ENCODE assay signal across 1 cellular context in genomic region chr16:16154292-16154951, GRCh38.
TF ChIP-seq lines count a peak whose summit lies in the region.

No MANE protein-coding gene starts in this region.

TF ChIP-seq in K562, 482 proteins besides CTCF, POLR2A, EP300 and RAD21 (continued from another document and continues in another):
- no peak for TF ChIP-seq USF2 (CRISPR knock-in tag; IDR thresholded peaks at IDR 0.05)
- no peak for TF ChIP-seq ZNF41 (CRISPR knock-in tag; conservative IDR thresholded peaks at IDR 0.05)
- no peak for TF ChIP-seq ZNF77 (CRISPR knock-in tag; IDR thresholded peaks at IDR 0.05)
- TF ChIP-seq MAX (CRISPR knock-in tag; IDR thresholded peaks at IDR 0.05): peak; percentile 49; the same call in 1 of the 2 replicates
- TF ChIP-seq NFRKB (IDR thresholded peaks at IDR 0.05; ENCODE audit: low read depth): no peak
- TF ChIP-seq MAZ (CRISPR knock-in tag; conservative IDR thresholded peaks at IDR 0.05 in 1 of 2, IDR thresholded peaks at IDR 0.05 in 1 of 2): no peak
- TF ChIP-seq ZBTB2 (IDR thresholded peaks at IDR 0.05): no peak
- no peak for TF ChIP-seq TSC22D4 (tag; IDR thresholded peaks at IDR 0.05)
- no peak for TF ChIP-seq ZNF639 (CRISPR knock-in tag; conservative IDR thresholded peaks at IDR 0.05 in 1 of 2, IDR thresholded peaks at IDR 0.05 in 1 of 2)
- TF ChIP-seq TRIM25 (IDR thresholded peaks at IDR 0.05; ENCODE audit: borderline replicate concordance): no peak
- 0 out of 2 replicates have a peak, but pooled peaks have one; percentile 27 for TF ChIP-seq SMARCA4 (IDR thresholded peaks at IDR 0.05)
- TF ChIP-seq ZBTB34 (CRISPR knock-in tag; IDR thresholded peaks at IDR 0.05): no peak
- no peak for TF ChIP-seq LEF1 (IDR thresholded peaks at IDR 0.05)
- no peak for TF ChIP-seq ARID2 (IDR thresholded peaks at IDR 0.05)
- no peak for TF ChIP-seq C11orf30 (IDR thresholded peaks at IDR 0.05; ENCODE audit: low read depth)
- no peak for TF ChIP-seq DMBX1 (CRISPR knock-in tag; IDR thresholded peaks at IDR 0.05; ENCODE audit: borderline replicate concordance)
- no peak for TF ChIP-seq HOMEZ (CRISPR knock-in tag; IDR thresholded peaks at IDR 0.05)
- no peak for TF ChIP-seq THRA (IDR thresholded peaks at IDR 0.05)
- TF ChIP-seq NR1H2 (CRISPR knock-in tag; IDR thresholded peaks at IDR 0.05): no peak
- TF ChIP-seq ATF2 (CRISPR knock-in tag; IDR thresholded peaks at IDR 0.05): no peak
- no peak for TF ChIP-seq CHAMP1 (IDR thresholded peaks at IDR 0.05)
- no peak for TF ChIP-seq ZNF436 (CRISPR knock-in tag; IDR thresholded peaks at IDR 0.05)
- TF ChIP-seq PBX2 (CRISPR knock-in tag; IDR thresholded peaks at IDR 0.05; ENCODE audit: low read depth): no peak
- TF ChIP-seq PBX2 (tag; conservative IDR thresholded peaks at IDR 0.05; ENCODE audit: low read depth): no peak
- peak; percentile 74 for TF ChIP-seq TCF3 (CRISPR knock-in tag; IDR thresholded peaks at IDR 0.05)
- no peak for TF ChIP-seq CREB5 (CRISPR knock-in tag; IDR thresholded peaks at IDR 0.05)
- TF ChIP-seq SMAD1 (IDR thresholded peaks at IDR 0.05; ENCODE audit: low read depth, low read length, partially characterized antibody): no peak
- no peak for TF ChIP-seq XRCC4 (IDR thresholded peaks at IDR 0.05; ENCODE audit: extremely low read depth, insufficient read depth, insufficient read length)
- no peak for TF ChIP-seq ZNF707 (CRISPR knock-in tag; conservative IDR thresholded peaks at IDR 0.05)
- TF ChIP-seq MYC (IDR thresholded peaks at IDR 0.05; ENCODE audit: low read depth, low read length): no peak
- TF ChIP-seq MYC (CRISPR knock-in tag; IDR thresholded peaks at IDR 0.05; ENCODE audit: borderline replicate concordance, low read depth): no peak
- no peak for TF ChIP-seq PCBP2 (IDR thresholded peaks at IDR 0.05; ENCODE audit: low read depth, low read length, poor library complexity, severe bottlenecking)
- no peak for TF ChIP-seq TARDBP (IDR thresholded peaks at IDR 0.05)
- no peak for TF ChIP-seq SLC30A9 (CRISPR knock-in tag; IDR thresholded peaks at IDR 0.05)
- TF ChIP-seq ZC3H11A (IDR thresholded peaks at IDR 0.05; ENCODE audit: low read depth, low read length): no peak
- TF ChIP-seq MYBL2 (IDR thresholded peaks at IDR 0.05; ENCODE audit: low read depth): no peak
- no peak for TF ChIP-seq MYBL2 (CRISPR knock-in tag; IDR thresholded peaks at IDR 0.05; ENCODE audit: borderline replicate concordance)
- TF ChIP-seq ZNF740 (CRISPR knock-in tag; IDR thresholded peaks at IDR 0.05): no peak
- TF ChIP-seq ZNF740 (tag; IDR thresholded peaks at IDR 0.05): no peak
- TF ChIP-seq TAL1 (IDR thresholded peaks at IDR 0.05): peak; percentile 52
- no peak for TF ChIP-seq SPI1 (IDR thresholded peaks at IDR 0.05; ENCODE audit: borderline replicate concordance, low read depth, low read length)
- no peak for TF ChIP-seq ELF4 (CRISPR knock-in tag; IDR thresholded peaks at IDR 0.05)
- no peak for TF ChIP-seq PRPF4 (IDR thresholded peaks at IDR 0.05; ENCODE audit: insufficient read depth, low read depth, low read length, poor library complexity, severe bottlenecking)
- no peak for TF ChIP-seq RUNX1 (IDR thresholded peaks at IDR 0.05; ENCODE audit: low read depth)
- no peak for TF ChIP-seq CGGBP1 (CRISPR knock-in tag; IDR thresholded peaks at IDR 0.05)
